ENCODE assay signal across 3 cellular contexts in the genomic region with DNA sequence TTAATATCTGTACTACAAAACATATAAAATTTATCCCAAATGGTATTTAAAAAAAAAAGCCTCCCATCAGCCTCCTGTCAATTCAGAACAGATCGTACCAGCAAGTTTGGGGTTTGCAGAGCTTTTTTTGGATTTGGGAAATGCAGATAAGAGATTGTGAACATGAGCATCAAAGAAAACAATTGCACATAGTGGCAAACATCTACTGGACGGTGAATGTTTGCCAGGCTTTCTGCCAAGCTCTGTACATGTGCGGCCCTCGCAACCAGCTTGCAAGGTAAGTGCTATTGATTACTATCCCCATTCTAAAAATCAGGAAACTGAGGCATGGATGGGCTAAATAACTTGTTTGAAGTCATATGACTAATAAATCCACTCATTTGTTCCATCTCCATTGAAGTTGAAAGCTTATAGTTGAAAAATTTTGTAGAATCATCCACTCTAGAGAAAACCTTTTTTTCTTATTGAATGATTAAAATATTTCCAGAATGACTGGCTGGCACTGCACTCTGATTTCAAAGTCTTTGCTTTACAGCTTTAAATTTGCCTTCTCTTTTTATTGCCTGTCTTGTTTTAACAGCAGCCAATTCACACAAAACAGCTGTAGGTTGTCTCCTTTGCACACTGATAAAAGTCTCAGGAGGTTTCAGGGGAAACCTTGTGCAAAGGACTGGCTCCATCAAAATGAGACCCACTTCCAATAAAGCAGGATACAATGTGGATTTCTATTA.
TF ChIP-seq lines count a peak whose summit lies in the region.

No MANE protein-coding gene starts in this region.

TF ChIP-seq in SK-N-SH, 30 proteins besides CTCF, POLR2A, EP300 and RAD21:
- peak; percentile 16; the same call in 1 of the 2 replicates for TF ChIP-seq JUND (IDR thresholded peaks at IDR 0.05)
- TF ChIP-seq, protein P1, sequence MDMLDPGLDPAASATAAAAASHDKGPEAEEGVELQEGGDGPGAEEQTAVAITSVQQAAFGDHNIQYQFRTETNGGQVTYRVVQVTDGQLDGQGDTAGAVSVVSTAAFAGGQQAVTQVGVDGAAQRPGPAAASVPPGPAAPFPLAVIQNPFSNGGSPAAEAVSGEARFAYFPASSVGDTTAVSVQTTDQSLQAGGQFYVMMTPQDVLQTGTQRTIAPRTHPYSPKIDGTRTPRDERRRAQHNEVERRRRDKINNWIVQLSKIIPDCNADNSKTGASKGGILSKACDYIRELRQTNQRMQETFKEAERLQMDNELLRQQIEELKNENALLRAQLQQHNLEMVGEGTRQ (IDR thresholded peaks at IDR 0.05; ENCODE audit: borderline replicate concordance, low read depth, low read length) = no peak
- TF ChIP-seq TEAD4 (IDR thresholded peaks at IDR 0.05; ENCODE audit: borderline replicate concordance, insufficient read depth) = no peak

TF ChIP-seq in SK-N-SH treated with all-trans-retinoic acid at 6 μM for 48 hours, 23 proteins besides CTCF, POLR2A, EP300 and RAD21:
- TF ChIP-seq, protein P2, sequence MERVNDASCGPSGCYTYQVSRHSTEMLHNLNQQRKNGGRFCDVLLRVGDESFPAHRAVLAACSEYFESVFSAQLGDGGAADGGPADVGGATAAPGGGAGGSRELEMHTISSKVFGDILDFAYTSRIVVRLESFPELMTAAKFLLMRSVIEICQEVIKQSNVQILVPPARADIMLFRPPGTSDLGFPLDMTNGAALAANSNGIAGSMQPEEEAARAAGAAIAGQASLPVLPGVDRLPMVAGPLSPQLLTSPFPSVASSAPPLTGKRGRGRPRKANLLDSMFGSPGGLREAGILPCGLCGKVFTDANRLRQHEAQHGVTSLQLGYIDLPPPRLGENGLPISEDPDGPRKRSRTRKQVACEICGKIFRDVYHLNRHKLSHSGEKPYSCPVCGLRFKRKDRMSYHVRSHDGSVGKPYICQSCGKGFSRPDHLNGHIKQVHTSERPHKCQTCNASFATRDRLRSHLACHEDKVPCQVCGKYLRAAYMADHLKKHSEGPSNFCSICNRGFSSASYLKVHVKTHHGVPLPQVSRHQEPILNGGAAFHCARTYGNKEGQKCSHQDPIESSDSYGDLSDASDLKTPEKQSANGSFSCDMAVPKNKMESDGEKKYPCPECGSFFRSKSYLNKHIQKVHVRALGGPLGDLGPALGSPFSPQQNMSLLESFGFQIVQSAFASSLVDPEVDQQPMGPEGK (CRISPR knock-in tag; IDR thresholded peaks at IDR 0.05; ENCODE audit: borderline replicate concordance) = no peak
- TF ChIP-seq ZC3H10 (CRISPR knock-in tag; IDR thresholded peaks at IDR 0.05) = no peak
- TF ChIP-seq, protein P3, sequence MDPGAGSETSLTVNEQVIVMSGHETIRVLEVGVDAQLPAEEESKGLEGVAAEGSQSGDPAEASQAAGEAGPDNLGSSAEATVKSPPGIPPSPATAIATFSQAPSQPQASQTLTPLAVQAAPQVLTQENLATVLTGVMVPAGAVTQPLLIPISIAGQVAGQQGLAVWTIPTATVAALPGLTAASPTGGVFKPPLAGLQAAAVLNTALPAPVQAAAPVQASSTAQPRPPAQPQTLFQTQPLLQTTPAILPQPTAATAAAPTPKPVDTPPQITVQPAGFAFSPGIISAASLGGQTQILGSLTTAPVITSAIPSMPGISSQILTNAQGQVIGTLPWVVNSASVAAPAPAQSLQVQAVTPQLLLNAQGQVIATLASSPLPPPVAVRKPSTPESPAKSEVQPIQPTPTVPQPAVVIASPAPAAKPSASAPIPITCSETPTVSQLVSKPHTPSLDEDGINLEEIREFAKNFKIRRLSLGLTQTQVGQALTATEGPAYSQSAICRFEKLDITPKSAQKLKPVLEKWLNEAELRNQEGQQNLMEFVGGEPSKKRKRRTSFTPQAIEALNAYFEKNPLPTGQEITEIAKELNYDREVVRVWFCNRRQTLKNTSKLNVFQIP (CRISPR knock-in tag; IDR thresholded peaks at IDR 0.05; ENCODE audit: borderline replicate concordance, low read depth) = no peak
- TF ChIP-seq SNAI2 (CRISPR knock-in tag; IDR thresholded peaks at IDR 0.05) = no peak
- no peak for TF ChIP-seq OSR1 (CRISPR knock-in tag; IDR thresholded peaks at IDR 0.05)
- TF ChIP-seq BACH2 (CRISPR knock-in tag; IDR thresholded peaks at IDR 0.05; ENCODE audit: borderline replicate concordance) = no peak
- no peak for TF ChIP-seq PPARA (CRISPR knock-in tag; IDR thresholded peaks at IDR 0.05; ENCODE audit: borderline replicate concordance)
- no peak for TF ChIP-seq ZFP30 (CRISPR knock-in tag; IDR thresholded peaks at IDR 0.05)
- TF ChIP-seq, protein P4, sequence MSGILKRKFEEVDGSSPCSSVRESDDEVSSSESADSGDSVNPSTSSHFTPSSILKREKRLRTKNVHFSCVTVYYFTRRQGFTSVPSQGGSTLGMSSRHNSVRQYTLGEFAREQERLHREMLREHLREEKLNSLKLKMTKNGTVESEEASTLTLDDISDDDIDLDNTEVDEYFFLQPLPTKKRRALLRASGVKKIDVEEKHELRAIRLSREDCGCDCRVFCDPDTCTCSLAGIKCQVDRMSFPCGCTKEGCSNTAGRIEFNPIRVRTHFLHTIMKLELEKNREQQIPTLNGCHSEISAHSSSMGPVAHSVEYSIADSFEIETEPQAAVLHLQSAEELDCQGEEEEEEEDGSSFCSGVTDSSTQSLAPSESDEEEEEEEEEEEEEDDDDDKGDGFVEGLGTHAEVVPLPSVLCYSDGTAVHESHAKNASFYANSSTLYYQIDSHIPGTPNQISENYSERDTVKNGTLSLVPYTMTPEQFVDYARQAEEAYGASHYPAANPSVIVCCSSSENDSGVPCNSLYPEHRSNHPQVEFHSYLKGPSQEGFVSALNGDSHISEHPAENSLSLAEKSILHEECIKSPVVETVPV (CRISPR knock-in tag; IDR thresholded peaks at IDR 0.05) = no peak
- TF ChIP-seq TOX (CRISPR knock-in tag; IDR thresholded peaks at IDR 0.05; ENCODE audit: borderline replicate concordance) = no peak
- TF ChIP-seq, protein P5, sequence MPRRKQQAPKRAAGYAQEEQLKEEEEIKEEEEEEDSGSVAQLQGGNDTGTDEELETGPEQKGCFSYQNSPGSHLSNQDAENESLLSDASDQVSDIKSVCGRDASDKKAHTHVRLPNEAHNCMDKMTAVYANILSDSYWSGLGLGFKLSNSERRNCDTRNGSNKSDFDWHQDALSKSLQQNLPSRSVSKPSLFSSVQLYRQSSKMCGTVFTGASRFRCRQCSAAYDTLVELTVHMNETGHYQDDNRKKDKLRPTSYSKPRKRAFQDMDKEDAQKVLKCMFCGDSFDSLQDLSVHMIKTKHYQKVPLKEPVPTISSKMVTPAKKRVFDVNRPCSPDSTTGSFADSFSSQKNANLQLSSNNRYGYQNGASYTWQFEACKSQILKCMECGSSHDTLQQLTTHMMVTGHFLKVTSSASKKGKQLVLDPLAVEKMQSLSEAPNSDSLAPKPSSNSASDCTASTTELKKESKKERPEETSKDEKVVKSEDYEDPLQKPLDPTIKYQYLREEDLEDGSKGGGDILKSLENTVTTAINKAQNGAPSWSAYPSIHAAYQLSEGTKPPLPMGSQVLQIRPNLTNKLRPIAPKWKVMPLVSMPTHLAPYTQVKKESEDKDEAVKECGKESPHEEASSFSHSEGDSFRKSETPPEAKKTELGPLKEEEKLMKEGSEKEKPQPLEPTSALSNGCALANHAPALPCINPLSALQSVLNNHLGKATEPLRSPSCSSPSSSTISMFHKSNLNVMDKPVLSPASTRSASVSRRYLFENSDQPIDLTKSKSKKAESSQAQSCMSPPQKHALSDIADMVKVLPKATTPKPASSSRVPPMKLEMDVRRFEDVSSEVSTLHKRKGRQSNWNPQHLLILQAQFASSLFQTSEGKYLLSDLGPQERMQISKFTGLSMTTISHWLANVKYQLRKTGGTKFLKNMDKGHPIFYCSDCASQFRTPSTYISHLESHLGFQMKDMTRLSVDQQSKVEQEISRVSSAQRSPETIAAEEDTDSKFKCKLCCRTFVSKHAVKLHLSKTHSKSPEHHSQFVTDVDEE (CRISPR knock-in tag; IDR thresholded peaks at IDR 0.05) = no peak
- TF ChIP-seq ZNF8 (CRISPR knock-in tag; IDR thresholded peaks at IDR 0.05) = no peak

TF ChIP-seq in HEK293, 187 proteins besides CTCF, POLR2A, EP300 and RAD21:
- TF ChIP-seq, protein P6, sequence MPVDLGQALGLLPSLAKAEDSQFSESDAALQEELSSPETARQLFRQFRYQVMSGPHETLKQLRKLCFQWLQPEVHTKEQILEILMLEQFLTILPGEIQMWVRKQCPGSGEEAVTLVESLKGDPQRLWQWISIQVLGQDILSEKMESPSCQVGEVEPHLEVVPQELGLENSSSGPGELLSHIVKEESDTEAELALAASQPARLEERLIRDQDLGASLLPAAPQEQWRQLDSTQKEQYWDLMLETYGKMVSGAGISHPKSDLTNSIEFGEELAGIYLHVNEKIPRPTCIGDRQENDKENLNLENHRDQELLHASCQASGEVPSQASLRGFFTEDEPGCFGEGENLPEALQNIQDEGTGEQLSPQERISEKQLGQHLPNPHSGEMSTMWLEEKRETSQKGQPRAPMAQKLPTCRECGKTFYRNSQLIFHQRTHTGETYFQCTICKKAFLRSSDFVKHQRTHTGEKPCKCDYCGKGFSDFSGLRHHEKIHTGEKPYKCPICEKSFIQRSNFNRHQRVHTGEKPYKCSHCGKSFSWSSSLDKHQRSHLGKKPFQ (tag by site-specific recombination; IDR thresholded peaks at IDR 0.05) = peak; percentile 84
- TF ChIP-seq ZNF621 (tag by site-specific recombination; IDR thresholded peaks at IDR 0.05) = no peak
- no peak for TF ChIP-seq ZNF404 (tag by site-specific recombination; IDR thresholded peaks at IDR 0.05)
